Comparison of ENCODE assay signal across 30 cellular contexts in genomic region chr3:3605181-3605580, GRCh38.
"Had no signal": no experiment of that assay in that cellular context is flagged by ENCODE, and none has a peak within 500 bp of the region (broad histone marks: within the 10 kb centered on the region; RNA-seq: fewer than 3 reads in every experiment).

No MANE protein-coding gene starts in this region.

- H3K4me1 Mint-ChIP-seq: activated B cell treated with CpG ODN at 0.5 μM for 24 hours; activated T-helper 17 cell treated with anti-CD3 and anti-CD28 coated beads, Interleukin-2, amount 50 U/mL, for 72 hours; T-helper 17 cell had no signal

- H3K4me1 ChIP-seq: esophagus squamous epithelium had no signal

- H3K27me3 Mint-ChIP-seq: activated B cell treated with CpG ODN at 0.5 μM for 24 hours, T-helper 17 cell had no signal

- DNase-seq: activated B cell treated with CpG ODN at 0.5 μM for 24 hours; activated CD4-positive, alpha-beta T cell treated with anti-CD3 and anti-CD28 coated beads for 48 hours; activated CD4-positive, alpha-beta T cell treated with anti-CD3 and anti-CD28 coated beads, Interleukin-2, amount 50 U/mL, for 1 hour; activated CD4-positive, alpha-beta T cell treated with anti-CD3 and anti-CD28 coated beads, Interleukin-2, amount 50 U/mL, for 48 hours; activated CD8-positive, alpha-beta memory T cell treated with anti-CD3 and anti-CD28 coated beads for 24 hours; activated CD8-positive, alpha-beta T cell treated with anti-CD3 and anti-CD28 coated beads for 36 hours; activated effector memory CD4-positive, alpha-beta T cell treated with Interleukin-2 at 50 U/mL for 16 hours; activated gamma-delta T cell treated with Interleukin-2 at 50 U/mL for 16 hours; activated naive CD4-positive, alpha-beta T cell treated with anti-CD3 and anti-CD28 coated beads, Interleukin-2, amount 50 U/mL, for 16 hours; activated naive CD4-positive, alpha-beta T cell treated with Interleukin-2 at 50 U/mL for 16 hours; activated T-cell treated with anti-CD3 and anti-CD28 coated beads, Interleukin-2, amount 50 U/mL, for 4 hours; amniotic stem cell; anterior cingulate cortex; brain microvascular endothelial cell; caudate nucleus; cortex of kidney; dermis blood vessel endothelial cell; effector CD8-positive, alpha-beta T cell; esophagus squamous epithelium; foreskin melanocyte; T-helper 1 cell; T-helper 17 cell; T1000; WERI-Rb-1 had no signal

- ATAC-seq: activated CD4-positive, CD25-positive, alpha-beta regulatory T cell treated with anti-CD3 and anti-CD28 coated beads, Interleukin-2, amount 50 U/mL, for 24 hours; activated CD8-positive, alpha-beta T cell treated with anti-CD3 and anti-CD28 coated beads for 36 hours; activated T-cell treated with anti-CD3 and anti-CD28 coated beads, Interleukin-2, amount 50 U/mL, for 4 hours; activated T-helper 17 cell treated with anti-CD3 and anti-CD28 coated beads, Interleukin-2, amount 50 U/mL, for 72 hours; gastroesophageal sphincter; T-helper 17 cell had no signal

- H3K36me3 Mint-ChIP-seq: activated naive CD8-positive, alpha-beta T cell had no signal

- H3K36me3 ChIP-seq: brain microvascular endothelial cell, esophagus squamous epithelium, gastroesophageal sphincter, WERI-Rb-1 had no signal

- H3K4me3 Mint-ChIP-seq: activated B cell treated with CpG ODN at 0.5 μM for 24 hours; activated CD8-positive, alpha-beta T cell treated with anti-CD3 and anti-CD28 coated beads for 36 hours; activated naive CD8-positive, alpha-beta T cell; activated T-cell treated with anti-CD3 and anti-CD28 coated beads, Interleukin-2, amount 50 U/mL, for 4 hours; activated T-helper 17 cell treated with anti-CD3 and anti-CD28 coated beads, Interleukin-2, amount 50 U/mL, for 72 hours; T-helper 17 cell; T-helper 2 cell treated with Interferon-gamma antibody and Interleukin-4, amounts not matched to agents 5 μg/mL and 100 μg/mL, for 36 hours had no signal

- H3K27ac ChIP-seq: brain microvascular endothelial cell, epithelial cell of prostate, esophagus squamous epithelium, gastroesophageal sphincter, WERI-Rb-1 had no signal

- H3K9me3 Mint-ChIP-seq: activated B cell treated with CpG ODN at 0.5 μM for 24 hours; activated CD8-positive, alpha-beta T cell treated with anti-CD3 and anti-CD28 coated beads for 36 hours; T-helper 2 cell treated with Interferon-gamma antibody and Interleukin-4, amounts not matched to agents 5 μg/mL and 100 μg/mL, for 36 hours had no signal

- H3K27ac Mint-ChIP-seq: activated B cell treated with CpG ODN at 0.5 μM for 24 hours; activated CD8-positive, alpha-beta T cell treated with anti-CD3 and anti-CD28 coated beads for 36 hours; activated naive CD8-positive, alpha-beta T cell; activated T-helper 17 cell treated with anti-CD3 and anti-CD28 coated beads, Interleukin-2, amount 50 U/mL, for 72 hours; T-helper 17 cell; T-helper 2 cell treated with Interferon-gamma antibody and Interleukin-4, amounts not matched to agents 5 μg/mL and 100 μg/mL, for 36 hours had no signal

- H3K9me3 ChIP-seq: esophagus squamous epithelium, gastroesophageal sphincter had no signal

- H3K27me3 ChIP-seq: brain microvascular endothelial cell, esophagus squamous epithelium, gastroesophageal sphincter had no signal

- H3K4me3 ChIP-seq: esophagus squamous epithelium, gastroesophageal sphincter had no signal
